ENCODE assay signal across 8 cellular contexts in the genomic region with DNA sequence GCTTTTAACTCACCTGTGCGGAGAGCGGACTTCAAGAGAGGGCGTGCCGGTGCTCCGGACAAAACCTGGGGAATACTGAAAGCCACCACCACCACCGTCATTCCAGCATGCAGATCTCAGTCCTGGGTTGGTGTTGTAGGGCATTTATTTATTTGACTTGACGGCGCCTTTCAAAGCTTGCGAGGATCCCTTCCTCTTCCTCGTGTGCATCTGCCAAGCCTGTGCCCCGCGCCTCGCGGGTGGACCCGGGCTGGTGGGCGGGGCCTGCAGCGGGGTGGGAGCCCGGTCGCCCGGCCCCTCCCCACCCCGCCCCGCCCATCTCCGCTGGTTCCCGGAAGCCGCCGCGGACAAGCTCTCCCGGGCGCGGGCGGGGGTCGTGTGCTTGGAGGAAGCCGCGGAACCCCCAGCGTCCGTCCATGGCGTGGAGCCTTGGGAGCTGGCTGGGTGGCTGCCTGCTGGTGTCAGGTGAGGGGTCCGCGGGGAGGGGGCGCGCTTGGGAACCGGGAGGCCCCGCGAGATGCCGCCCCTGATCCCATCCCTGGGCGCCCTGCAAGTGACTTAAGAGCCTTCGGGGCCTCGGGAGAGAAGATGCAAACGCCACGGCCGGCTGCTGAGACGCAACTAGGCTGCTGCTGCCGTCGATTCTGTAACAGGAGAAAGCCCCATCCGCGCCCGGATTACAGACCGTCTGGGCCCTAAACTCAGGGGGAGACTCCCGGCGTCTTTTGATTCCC. TPM values are rescaled to one million over a fixed set of nuclear protein-coding genes. Genes with fewer than 3 reads are reported as not detected.
DNase-seq lines count a peak whose midpoint lies in the region; ATAC-seq and TF ChIP-seq lines count a peak whose summit lies in the region.

IL10RB (plus strand) TSS at position 318 of the 734 bp plus-strand sequence; CDS start at position 417, 99 bp downstream.

- H3K4me3 ChIP-seq in Loucy (ENCODE audit: low read length, poor library complexity, severe bottlenecking), result peak within 1 kb of the TSS; percentile 69
- peak within 1 kb of the TSS; percentile 73 to 96 for H3K4me3 ChIP-seq in SK-N-SH (ENCODE audit: low read depth in 2 of 2, low read length in 1 of 2)
- peak within 1 kb of the TSS; percentile 66 for H3K4me3 ChIP-seq in suprapubic skin

- TF ChIP-seq CTCF in Loucy (conservative IDR thresholded peaks at IDR 0.05; ENCODE audit: low read length) (no peak), SK-N-SH (IDR thresholded peaks at IDR 0.05) (no peak), omental fat pad (IDR thresholded peaks at IDR 0.05) (no peak), suprapubic skin (IDR thresholded peaks at IDR 0.05) (no peak)

- no peak within 1 kb of the TSS for H2AFZ ChIP-seq in Loucy (ENCODE audit: low read length)
- H2AFZ ChIP-seq in SK-N-SH (ENCODE audit: low read depth), result peak within 1 kb of the TSS; percentile 95

- H3K4me1 ChIP-seq in Loucy (ENCODE audit: insufficient read depth, low read length, poor library complexity, severe bottlenecking), result peaks cover 13% of the 10 kb centered on the region
- peaks cover 0 to 17% of the 10 kb centered on the region in 2 experiments; a peak in 1 of 4 replicates for H3K4me1 ChIP-seq in SK-N-SH (ENCODE audit: control insufficient read depth in 1 of 2, insufficient read depth in 2 of 2, low read depth in 1 of 2, low read length in 1 of 2)
- H3K4me1 ChIP-seq in suprapubic skin, result peaks cover 28% of the 10 kb centered on the region

- DNase-seq in D341Med (ENCODE audit: low spot score), result peak; percentile 95
- DNase-seq in SK-N-SH, result peak; percentile 96
- peak; percentile 76 for DNase-seq in activated naive CD4-positive, alpha-beta T cell treated with anti-CD3 and anti-CD28 coated beads, Interleukin-2, amount 50 U/mL, for 16 hours
- DNase-seq in globus pallidus (ENCODE audit: low spot score), result peak; percentile 78
- DNase-seq in omental fat pad (ENCODE audit: low spot score), result peak; percentile 42
- peak; percentile 83 to 84 for DNase-seq in suprapubic skin (ENCODE audit: low spot score in 2 of 2)

- H3K9me2 ChIP-seq in Loucy (replicated peaks; ENCODE audit: low read depth, low read length) (no peaks in the 10 kb centered on the region), SK-N-SH (no peaks in the 10 kb centered on the region)

- TF ChIP-seq EP300 in SK-N-SH (IDR thresholded peaks at IDR 0.05; ENCODE audit: borderline replicate concordance in 1 of 2, low read depth in 1 of 2, low read length in 1 of 2), result no peak
- no peak for TF ChIP-seq EP300 in suprapubic skin (IDR thresholded peaks at IDR 0.05)

- H3K79me2 ChIP-seq in Loucy (ENCODE audit: insufficient read depth, low read length) (peaks cover 36% of the 10 kb centered on the region), SK-N-SH (ENCODE audit: insufficient read depth) (no peaks in the 10 kb centered on the region)

- ATAC-seq in GM21619 (IDR thresholded peaks at IDR 0.05; ENCODE audit: unreplicated experiment), result peak; percentile 30
- ATAC-seq in omental fat pad (ENCODE audit: low FRiP score), result peak; percentile 90

- H3K27ac ChIP-seq in SK-N-SH (ENCODE audit: low read depth in 2 of 2, low read length in 1 of 2) (peak within 1 kb of the TSS; percentile 50 to 51; a peak in 2 of 4 replicates), suprapubic skin (peak within 1 kb of the TSS; percentile 84)

- CTCF ChIA-PET in SK-N-SH (lab: Yijun Ruan, JAX), result interaction anchor here (1.2 to 2.2 kb wide), 6 partner anchors 9 to 179 kb away, joined by 4 to 7 read pairs (median 5); partner anchors contain the start of gene IFNAR1

- H3K36me3 ChIP-seq in Loucy (ENCODE audit: insufficient read depth, low read length) (peaks cover 53% of the 10 kb centered on the region), SK-N-SH (replicated peaks in 1 of 2; ENCODE audit: control insufficient read depth in 1 of 2, insufficient read depth in 2 of 2, low read length in 1 of 2) (peaks cover 4 to 6% of the 10 kb centered on the region in 2 experiments), suprapubic skin (peaks cover 16% of the 10 kb centered on the region)

- peaks cover 11% of the 10 kb centered on the region for H4K20me1 ChIP-seq in Loucy (ENCODE audit: insufficient read depth, low read length, poor library complexity, severe bottlenecking)
- H4K20me1 ChIP-seq in SK-N-SH (ENCODE audit: insufficient read depth), result no peaks in the 10 kb centered on the region

- no peak for TF ChIP-seq RAD21 in SK-N-SH (IDR thresholded peaks at IDR 0.05; ENCODE audit: low read length)

- H3F3A ChIP-seq in Loucy (ENCODE audit: low read depth) (0 out of 2 replicates have a peak, but pooled peaks cover 6% of the 10 kb centered on the region), SK-N-SH (replicated peaks; ENCODE audit: insufficient read depth) (no peaks in the 10 kb centered on the region)

- no peak for TF ChIP-seq POLR2A in suprapubic skin (IDR thresholded peaks at IDR 0.05)

- H3K4me2 ChIP-seq in Loucy (ENCODE audit: low read depth, low read length, poor library complexity, severe bottlenecking) (peak within 1 kb of the TSS; percentile 66), SK-N-SH (peak within 1 kb of the TSS; percentile 86)

- POLR2A ChIA-PET in SK-N-SH (lab: Yijun Ruan, JAX), result interaction anchor here (1.9 kb wide), 1 partner anchor 59 kb away, joined by 13 read pairs; the partner anchor contains the start of gene IFNAR1

- no peaks in the 10 kb centered on the region for H3K27me3 ChIP-seq in Loucy (ENCODE audit: insufficient read depth, low read length, poor library complexity, severe bottlenecking)
- no peaks in the 10 kb centered on the region for H3K27me3 ChIP-seq in SK-N-SH (ENCODE audit: insufficient read depth)
- no peaks in the 10 kb centered on the region for H3K27me3 ChIP-seq in suprapubic skin

- 2% methylated on average over 33 of the region's 60 CpGs for WGBS in SK-N-SH (ENCODE audit: low lambda C conversion rate)
- WGBS in suprapubic skin, result 2% methylated on average over 16 of the region's 60 CpGs

- no peaks in the 10 kb centered on the region for H3K9me3 ChIP-seq in Loucy (ENCODE audit: insufficient read depth, low read depth, low read length)
- H3K9me3 ChIP-seq in SK-N-SH, result no peaks in the 10 kb centered on the region
- H3K9me3 ChIP-seq in suprapubic skin, result no peaks in the 10 kb centered on the region

- peak within 1 kb of the TSS; percentile 63 for H3K9ac ChIP-seq in Loucy (ENCODE audit: low read depth, low read length, poor library complexity, severe bottlenecking)
- H3K9ac ChIP-seq in SK-N-SH, result peak within 1 kb of the TSS; percentile 79

TF ChIP-seq in SK-N-SH, 30 proteins besides CTCF, POLR2A, EP300 and RAD21 (continues in another document):
- TF ChIP-seq CHD2 (IDR thresholded peaks at IDR 0.05; ENCODE audit: low read length, partially characterized antibody) (no peak), GABPA (IDR thresholded peaks at IDR 0.05; ENCODE audit: low read depth) (peak; percentile 19; the same call in 1 of the 2 replicates), ELF1 (IDR thresholded peaks at IDR 0.05) (peak; percentile 65), EZH2phosphoT487 (IDR thresholded peaks at IDR 0.05; ENCODE audit: borderline replicate concordance, low read depth) (no peak), NRF1 (IDR thresholded peaks at IDR 0.05; ENCODE audit: low read depth, low read length) (no peak), SMC3 (IDR thresholded peaks at IDR 0.05; ENCODE audit: low read depth, low read length) (no peak), FOSL2 (IDR thresholded peaks at IDR 0.05; ENCODE audit: borderline replicate concordance, low read depth) (no peak)
- TF ChIP-seq, protein P1, sequence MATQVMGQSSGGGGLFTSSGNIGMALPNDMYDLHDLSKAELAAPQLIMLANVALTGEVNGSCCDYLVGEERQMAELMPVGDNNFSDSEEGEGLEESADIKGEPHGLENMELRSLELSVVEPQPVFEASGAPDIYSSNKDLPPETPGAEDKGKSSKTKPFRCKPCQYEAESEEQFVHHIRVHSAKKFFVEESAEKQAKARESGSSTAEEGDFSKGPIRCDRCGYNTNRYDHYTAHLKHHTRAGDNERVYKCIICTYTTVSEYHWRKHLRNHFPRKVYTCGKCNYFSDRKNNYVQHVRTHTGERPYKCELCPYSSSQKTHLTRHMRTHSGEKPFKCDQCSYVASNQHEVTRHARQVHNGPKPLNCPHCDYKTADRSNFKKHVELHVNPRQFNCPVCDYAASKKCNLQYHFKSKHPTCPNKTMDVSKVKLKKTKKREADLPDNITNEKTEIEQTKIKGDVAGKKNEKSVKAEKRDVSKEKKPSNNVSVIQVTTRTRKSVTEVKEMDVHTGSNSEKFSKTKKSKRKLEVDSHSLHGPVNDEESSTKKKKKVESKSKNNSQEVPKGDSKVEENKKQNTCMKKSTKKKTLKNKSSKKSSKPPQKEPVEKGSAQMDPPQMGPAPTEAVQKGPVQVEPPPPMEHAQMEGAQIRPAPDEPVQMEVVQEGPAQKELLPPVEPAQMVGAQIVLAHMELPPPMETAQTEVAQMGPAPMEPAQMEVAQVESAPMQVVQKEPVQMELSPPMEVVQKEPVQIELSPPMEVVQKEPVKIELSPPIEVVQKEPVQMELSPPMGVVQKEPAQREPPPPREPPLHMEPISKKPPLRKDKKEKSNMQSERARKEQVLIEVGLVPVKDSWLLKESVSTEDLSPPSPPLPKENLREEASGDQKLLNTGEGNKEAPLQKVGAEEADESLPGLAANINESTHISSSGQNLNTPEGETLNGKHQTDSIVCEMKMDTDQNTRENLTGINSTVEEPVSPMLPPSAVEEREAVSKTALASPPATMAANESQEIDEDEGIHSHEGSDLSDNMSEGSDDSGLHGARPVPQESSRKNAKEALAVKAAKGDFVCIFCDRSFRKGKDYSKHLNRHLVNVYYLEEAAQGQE (IDR thresholded peaks at IDR 0.05; ENCODE audit: low read depth, low read length), result no peak
- TF ChIP-seq, protein P2, sequence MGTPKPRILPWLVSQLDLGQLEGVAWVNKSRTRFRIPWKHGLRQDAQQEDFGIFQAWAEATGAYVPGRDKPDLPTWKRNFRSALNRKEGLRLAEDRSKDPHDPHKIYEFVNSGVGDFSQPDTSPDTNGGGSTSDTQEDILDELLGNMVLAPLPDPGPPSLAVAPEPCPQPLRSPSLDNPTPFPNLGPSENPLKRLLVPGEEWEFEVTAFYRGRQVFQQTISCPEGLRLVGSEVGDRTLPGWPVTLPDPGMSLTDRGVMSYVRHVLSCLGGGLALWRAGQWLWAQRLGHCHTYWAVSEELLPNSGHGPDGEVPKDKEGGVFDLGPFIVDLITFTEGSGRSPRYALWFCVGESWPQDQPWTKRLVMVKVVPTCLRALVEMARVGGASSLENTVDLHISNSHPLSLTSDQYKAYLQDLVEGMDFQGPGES (IDR thresholded peaks at IDR 0.05; ENCODE audit: low read depth, low read length), result no peak

RNA-seq across cellular contexts. Expression of gene IL10RB, which starts in this region (rescaled TPM):
- polyA plus RNA-seq in SK-N-SH (2012; rRNA removed), result 19.8 and 20.1 TPM in 2 replicates
- polyA plus RNA-seq in SK-N-SH (2012; cell fraction: cytosol; rRNA removed), result 21.6 and 22.8 TPM in 2 replicates
- polyA plus RNA-seq in SK-N-SH (2012; cell fraction: nucleus; rRNA removed), result 7.4 and 11.5 TPM in 2 replicates
- total RNA-seq in omental fat pad (10 to 100 TPM; 33.5 to 58.3 (median 39.1) TPM), suprapubic skin (10 to 100 TPM; 20.7 to 28.1 (median 23.4) TPM)

Comparison
In these comparisons a context has a peak if more than half of its experiments do, and no peak if none do; other contexts are left out.
1. Peak in every context shown above with its lines: DNase-seq, ATAC-seq, H3K4me3 ChIP-seq and H3K27ac ChIP-seq.
2. DNase-seq: peak in every context shown above with its lines; median percentile 96 in SK-N-SH; 95 in D341Med; 84 in suprapubic skin; 78 in globus pallidus; 76 in activated naive CD4-positive, alpha-beta T cell treated with anti-CD3 and anti-CD28 coated beads, Interleukin-2, amount 50 U/mL, for 16 hours; 42 in omental fat pad.